In the genomic region with DNA sequence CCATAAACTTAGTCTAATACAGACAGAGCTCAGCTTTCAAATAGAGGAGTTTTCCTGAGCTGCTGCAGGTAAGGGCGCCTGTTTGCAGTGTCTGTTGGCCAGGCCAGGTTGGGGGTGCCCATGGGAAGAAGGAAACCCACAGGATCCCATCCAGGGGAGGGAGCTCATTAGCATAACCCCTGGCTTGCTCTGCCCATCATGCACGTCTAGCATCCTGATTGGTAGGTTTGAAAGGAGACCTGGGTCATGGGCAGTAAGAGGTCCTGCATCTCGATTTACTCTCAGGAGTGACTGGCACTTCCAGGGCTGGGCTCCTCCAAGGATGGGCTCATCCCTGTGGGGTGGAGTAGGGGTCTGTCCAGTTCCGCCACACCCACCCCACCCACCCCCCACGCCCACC, we compare ENCODE assay signal across 32 cellular contexts.
DNase-seq lines count a peak whose midpoint lies in the region; ATAC-seq, FAIRE-seq and TF ChIP-seq lines count a peak whose summit lies in the region.
"Had no signal": no experiment of that assay in that cellular context is flagged by ENCODE, and none has a peak within 500 bp of the region (broad histone marks: within the 10 kb centered on the region; RNA-seq: fewer than 3 reads in every experiment).

No MANE protein-coding gene starts in this region.

- H2BK5ac ChIP-seq in IMR-90 (ENCODE audit: low read depth, low read length, poor library complexity, severe bottlenecking) = no peak overlapping the region

- no peak overlapping the region for H2AK9ac ChIP-seq in IMR-90 (replicated peaks; ENCODE audit: low read depth, low read length, poor library complexity)

- H3K36me3 ChIP-seq in IMR-90 (ENCODE audit: control insufficient read depth, insufficient read depth, low read length) (no peaks in the 10 kb centered on the region), K562 (ENCODE audit: control insufficient read depth, insufficient read depth, low read length) (no peaks in the 10 kb centered on the region), stomach (no peaks in the 10 kb centered on the region)
- H3K36me3 ChIP-seq: BE2C; BLaER1; BLaER1 treated with 17β-estradiol and CSF1 and Interleukin-3, amounts not matched to agents 10 nM and 100 nM had no signal

- H3K79me2 ChIP-seq in K562 (ENCODE audit: control insufficient read depth, insufficient read depth, low read length) = no peaks in the 10 kb centered on the region

- in situ Hi-C loops in IMR-90 (cut with MboI; ENCODE audit: low sequenced_read_pairs) (no loop called here), K562 (cut with MboI) (no loop called here)

- H3K56ac ChIP-seq in IMR-90 (ENCODE audit: extremely low read depth, insufficient read depth, low read length) = no peak overlapping the region

- no peak for TF ChIP-seq CTCF in IMR-90 (conservative IDR thresholded peaks at IDR 0.05; ENCODE audit: low read depth, low read length)
- TF ChIP-seq CTCF in VCaP (conservative IDR thresholded peaks at IDR 0.05) = no peak
- no peak for TF ChIP-seq CTCF in K562 (IDR thresholded peaks at IDR 0.05 in 2 of 3, conservative IDR thresholded peaks at IDR 0.05 in 1 of 3; ENCODE audit: insufficient read depth in 2 of 3, low read depth in 1 of 3, low read length in 3 of 3)
- TF ChIP-seq CTCF in stomach (IDR thresholded peaks at IDR 0.05) = no peak

- CTCF ChIA-PET in IMR-90 (lab: Yijun Ruan, JAX) (no interaction called here), K562 (lab: Yijun Ruan, JAX; ENCODE audit: low intra/inter-chr PET ratio) (no interaction called here)

- H3K4me1 ChIP-seq in IMR-90 (ENCODE audit: control insufficient read depth, insufficient read depth, low read length) = no peaks in the 10 kb centered on the region
- no peaks in the 10 kb centered on the region for H3K4me1 ChIP-seq in K562 (replicated peaks in 1 of 2; ENCODE audit: control insufficient read depth in 2 of 2, insufficient read depth in 2 of 2, low read length in 2 of 2)
- no peaks in the 10 kb centered on the region for H3K4me1 ChIP-seq in stomach
- H3K4me1 ChIP-seq: BE2C, Caco-2 had no signal

- no peak overlapping the region for H4K5ac ChIP-seq in IMR-90 (ENCODE audit: low read depth, low read length)

- no peak overlapping the region for H3K14ac ChIP-seq in IMR-90 (replicated peaks; ENCODE audit: low read depth, low read length)

- dilution Hi-C loops in IMR-90 (cut with HindIII; ENCODE audit: low sequenced_read_pairs, unreplicated experiment) = no loop called here

- no peak overlapping the region for H2BK120ac ChIP-seq in IMR-90 (ENCODE audit: low read depth, low read length)

- H3K9me3 ChIP-seq in IMR-90 (ENCODE audit: control insufficient read depth, insufficient read depth, low read length) (peaks cover 4% of the 10 kb centered on the region; the same call in 1 of the 2 replicates), K562 (replicated peaks; ENCODE audit: control insufficient read depth, insufficient read depth, low read depth, low read length) (no peaks in the 10 kb centered on the region), stomach (peaks cover 0 to 8% (median 0%) of the 10 kb centered on the region in 4 donors)
- H3K9me3 ChIP-seq: A549, BE2C had no signal

- DNase-seq in IMR-90 = no peak
- DNase-seq in K562 (ENCODE audit: extremely low read depth in 1 of 4, low spot score in 3 of 4) = peak in 2 of 4 experiments; percentile 43 to 58
- DNase-seq in stomach = no peak
- DNase-seq in NCI-H1417 treated with DMSO at 0.1 percent for 48 hours (lab: John Stamatoyannopoulos, UW) = no peak
- DNase-seq: 8988T; ACHN; AML-193; BE2C; C1 segment of cervical spinal cord; Caco-2; Calu3; CD4-positive, alpha-beta memory T cell; CD4-positive, alpha-beta T cell; CD4-positive, CD25-positive, alpha-beta regulatory T cell; CD8-positive, alpha-beta memory T cell; CD8-positive, alpha-beta T cell; COR-L47; DMS 273 treated with DMSO at 0.1 percent for 48 hours; DMS153; DMS53; DMS79; DMS79 treated with DMSO at 0.1 percent for 48 hours; DND-41; EL had no signal

- H3K79me1 ChIP-seq in IMR-90 (ENCODE audit: low read depth in 1 of 2, low read length in 2 of 2) = no peaks in the 10 kb centered on the region

- ATAC-seq in IMR-90 (ENCODE audit: low read depth) = no peak
- no peak for ATAC-seq in K562
- ATAC-seq in GM18867 (IDR thresholded peaks at IDR 0.05; ENCODE audit: unreplicated experiment) = no peak
- ATAC-seq: A549; CD8-positive, alpha-beta T cell had no signal

- intact Hi-C loops in IMR-90 (cut with micrococcal nuclease) = no loop called here
- intact Hi-C loops in K562 (cut with micrococcal nuclease) = no loop called here
- intact Hi-C loops in stomach (cut with DNase I; ENCODE audit: low total_unique reads) = no loop called here

- H3K4me3 ChIP-seq in IMR-90 (ENCODE audit: insufficient read depth, low read depth, low read length) (no peak overlapping the region), K562 (no peak overlapping the region), stomach (no peak overlapping the region)
- H3K4me3 ChIP-seq: A549; BLaER1; BLaER1 treated with 17β-estradiol and CSF1 and Interleukin-3, amounts not matched to agents 10 nM and 100 nM had no signal

- no peak overlapping the region for H3K18ac ChIP-seq in IMR-90 (ENCODE audit: low read depth, low read length)

- H3K23ac ChIP-seq in IMR-90 (ENCODE audit: low read depth, low read length) = no peak overlapping the region

- H2AFZ ChIP-seq in IMR-90 (replicated peaks; ENCODE audit: low read length, poor library complexity) (peak overlapping the region; percentile 15), K562 (ENCODE audit: low read depth, low read length) (no peak overlapping the region)

- TF ChIP-seq RAD21 in IMR-90 (IDR thresholded peaks at IDR 0.05; ENCODE audit: low read length) (no peak), K562 (CRISPR knock-in tag; conservative IDR thresholded peaks at IDR 0.05 in 1 of 2, IDR thresholded peaks at IDR 0.05 in 1 of 2) (no peak)

- H3K9ac ChIP-seq in IMR-90 (ENCODE audit: low read depth, low read length) = no peak overlapping the region
- no peak overlapping the region for H3K9ac ChIP-seq in K562 (ENCODE audit: insufficient read depth in 1 of 2, low read depth in 2 of 2, low read length in 2 of 2)
- H3K9ac ChIP-seq: BLaER1; BLaER1 treated with 17β-estradiol and CSF1 and Interleukin-3, amounts not matched to agents 10 nM and 100 nM had no signal

- H2AK5ac ChIP-seq in IMR-90 (ENCODE audit: low read depth, low read length) = no peak overlapping the region

- H3K9me1 ChIP-seq in IMR-90 (ENCODE audit: insufficient read depth, low read length) (no peaks in the 10 kb centered on the region), K562 (ENCODE audit: control insufficient read depth, insufficient read depth, low read length) (no peaks in the 10 kb centered on the region)

- H2BK20ac ChIP-seq in IMR-90 (ENCODE audit: low read depth, low read length) = no peak overlapping the region

- no peak for TF ChIP-seq EP300 in K562 (IDR thresholded peaks at IDR 0.05; ENCODE audit: low read length)
- no peak for TF ChIP-seq EP300 in stomach (IDR thresholded peaks at IDR 0.05)

- H3K4me2 ChIP-seq in IMR-90 (ENCODE audit: low read depth, low read length) (no peak overlapping the region), K562 (ENCODE audit: insufficient read depth, low read length) (no peak overlapping the region)
- H3K4me2 ChIP-seq: A549; BLaER1; BLaER1 treated with 17β-estradiol and CSF1 and Interleukin-3, amounts not matched to agents 10 nM and 100 nM had no signal

- H3K27ac ChIP-seq in IMR-90 (ENCODE audit: insufficient read depth, low read length) = no peak overlapping the region
- peak overlapping the region; percentile 86; the same call in 1 of the 2 replicates for H3K27ac ChIP-seq in VCaP
- H3K27ac ChIP-seq in K562 (ENCODE audit: extremely low read depth, low read depth, low read length) = no peak overlapping the region
- H3K27ac ChIP-seq in stomach = no peak overlapping the region
- H3K27ac ChIP-seq: 22Rv1; A549; BLaER1; BLaER1 treated with 17β-estradiol and CSF1 and Interleukin-3, amounts not matched to agents 10 nM and 100 nM had no signal

- H4K8ac ChIP-seq in IMR-90 (ENCODE audit: low read depth in 2 of 2, low read length in 2 of 2) = no peak overlapping the region

- no peak overlapping the region for H2BK15ac ChIP-seq in IMR-90 (ENCODE audit: low read depth, low read length)

- no CpG with 5 or more reads among the region's 5 CpGs for WGBS in IMR-90 (ENCODE audit: extremely low coverage in 2 of 2, insufficient read length in 1 of 2), 2 experiments
- WGBS in K562 (ENCODE audit: insufficient coverage, low coverage, missing lambda C conversion rate) = 0% methylated on average over 3 of the region's 5 CpGs
- WGBS in stomach, 5 donors = 49 to 71% (median 58%) methylated on average over 3 to 5 of the region's 5 CpGs

- no TSS peak for BruUV-seq in IMR-90 (replicated peaks; lab: Mats Ljungman, UMichigan)
- BruUV-seq in K562 (replicated peaks; lab: Mats Ljungman, UMichigan) = no TSS peak

- H3K27me3 ChIP-seq in IMR-90 (ENCODE audit: control insufficient read depth, insufficient read depth, low read length) (peaks cover 25% of the 10 kb centered on the region), K562 (ENCODE audit: control insufficient read depth in 2 of 2, insufficient read depth in 2 of 2, low read length in 2 of 2) (peaks cover 25 to 28% of the 10 kb centered on the region in 2 experiments), stomach (no peaks in the 10 kb centered on the region)
- H3K27me3 ChIP-seq: BLaER1; BLaER1 treated with 17β-estradiol and CSF1 and Interleukin-3, amounts not matched to agents 10 nM and 100 nM had no signal

- H3K4ac ChIP-seq in IMR-90 (ENCODE audit: low read depth, low read length) = no peak overlapping the region

- H4K20me1 ChIP-seq in IMR-90 (ENCODE audit: insufficient read depth, low read length) (no peaks in the 10 kb centered on the region), K562 (replicated peaks; ENCODE audit: control insufficient read depth, insufficient read depth, low read length) (peaks cover 3% of the 10 kb centered on the region; the same call in 1 of the 2 replicates)
- H4K20me1 ChIP-seq: BLaER1; BLaER1 treated with 17β-estradiol and CSF1 and Interleukin-3, amounts not matched to agents 10 nM and 100 nM had no signal

- no peak for FAIRE-seq in K562 (lab: Jason Lieb, UNC)
- FAIRE-seq: A204.1, A549, D721Med had no signal

- H4K91ac ChIP-seq in IMR-90 (ENCODE audit: insufficient read depth, low read depth, low read length) = no peak overlapping the region

- TF ChIP-seq POLR2A in IMR-90 (IDR thresholded peaks at IDR 0.05; ENCODE audit: low read depth, low read length) (no peak), K562 (conservative IDR thresholded peaks at IDR 0.05) (no peak), stomach (IDR thresholded peaks at IDR 0.05) (no peak)

- POLR2A ChIA-PET in IMR-90 (lab: Charles Lee; ENCODE audit: unreplicated experiment) (no interaction called here), K562 (lab: Yijun Ruan, JAX) (no interaction called here)

TF ChIP-seq in IMR-90, 13 proteins besides CTCF, POLR2A, EP300 and RAD21 (continues in another document):
- no peak for TF ChIP-seq RFX5 (IDR thresholded peaks at IDR 0.05; ENCODE audit: low read depth, low read length)
- TF ChIP-seq NFE2L2 (IDR thresholded peaks at IDR 0.05; ENCODE audit: low read depth, low read length) = no peak
- no peak for TF ChIP-seq MXI1 (IDR thresholded peaks at IDR 0.05; ENCODE audit: borderline replicate concordance, low read depth, low read length)
